ENCODE assay signal across 27 cellular contexts in genomic region chr13:89965252-89965651, GRCh38.
"Had no signal": no experiment of that assay in that cellular context is flagged by ENCODE, and none has a peak within 500 bp of the region (broad histone marks: within the 10 kb centered on the region; RNA-seq: fewer than 3 reads in every experiment).

No MANE protein-coding gene starts in this region.

- H3K4me3 ChIP-seq: colonic mucosa, coronary artery, dorsolateral prefrontal cortex, esophagus muscularis mucosa, esophagus squamous epithelium, gastrocnemius medialis, gastroesophageal sphincter, heart left ventricle, heart right ventricle had no signal

- FAIRE-seq: colon, endometrium, endothelial cell of umbilical vein had no signal

- H3K9me3 ChIP-seq: colonic mucosa, esophagus muscularis mucosa, esophagus squamous epithelium, gastrocnemius medialis, gastroesophageal sphincter, heart left ventricle, heart right ventricle had no signal

- H3K27me3 ChIP-seq: colonic mucosa, dorsolateral prefrontal cortex, esophagus muscularis mucosa, esophagus squamous epithelium, foreskin keratinocyte, gastrocnemius medialis, gastroesophageal sphincter, heart left ventricle, heart right ventricle had no signal

- H3K27ac ChIP-seq: colonic mucosa, coronary artery, dorsolateral prefrontal cortex, epithelial cell of prostate, esophagus muscularis mucosa, esophagus squamous epithelium, foreskin keratinocyte, gastrocnemius medialis, gastroesophageal sphincter, heart left ventricle, heart right ventricle had no signal

- H3K4me1 ChIP-seq: colonic mucosa, esophagus muscularis mucosa, esophagus squamous epithelium, foreskin keratinocyte, gastrocnemius medialis, gastroesophageal sphincter, heart left ventricle, heart right ventricle had no signal

- ATAC-seq: effector memory CD8-positive, alpha-beta T cell; esophagus mucosa; foreskin keratinocyte; gastrocnemius medialis; gastroesophageal sphincter; heart left ventricle; heart right ventricle had no signal

- H3K36me3 ChIP-seq: colonic mucosa, esophagus muscularis mucosa, esophagus squamous epithelium, gastrocnemius medialis, gastroesophageal sphincter, heart left ventricle, heart right ventricle had no signal

- DNase-seq: colonic mucosa; cortex of kidney; dermis blood vessel endothelial cell; dorsolateral prefrontal cortex; effector CD4-positive, alpha-beta T cell; effector CD8-positive, alpha-beta T cell; effector memory CD4-positive, alpha-beta T cell; effector memory CD8-positive, alpha-beta T cell; endodermal cell; erythroblast; esophagus squamous epithelium; foreskin fibroblast; foreskin keratinocyte; foreskin melanocyte; gastrocnemius medialis; glutamatergic neuron; head of caudate nucleus; heart left ventricle; heart right ventricle had no signal
